ENCODE assay signal across 22 cellular contexts in genomic region chr20:2146080-2146867, GRCh38.
"Had no signal": no experiment of that assay in that cellular context is flagged by ENCODE, and none has a peak within 500 bp of the region (broad histone marks: within the 10 kb centered on the region; RNA-seq: fewer than 3 reads in every experiment).

No MANE protein-coding gene starts in this region.

- H3K27me3 ChIP-seq: breast epithelium, gastroesophageal sphincter, upper lobe of left lung had no signal

- H3K9me3 ChIP-seq: breast epithelium, gastroesophageal sphincter, thoracic aorta, upper lobe of left lung had no signal

- FAIRE-seq: keratinocyte had no signal

- ATAC-seq: activated CD4-positive, alpha-beta T cell treated with anti-CD3 and anti-CD28 coated beads for 36 hours; gastroesophageal sphincter; naive thymus-derived CD4-positive, alpha-beta T cell; stimulated activated memory B cell treated with anti-CD40 and anti-IgM and Interleukin-4, amounts not matched to agents 10 μg/mL and 1 μg/mL and 100 μg/mL, for 72 hours had no signal

- H3K27ac ChIP-seq: breast epithelium, coronary artery, epithelial cell of prostate, gastroesophageal sphincter, skin epidermis, thoracic aorta, upper lobe of left lung had no signal

- H3K36me3 ChIP-seq: breast epithelium had no signal

- H3K4me3 ChIP-seq: breast epithelium, coronary artery, gastroesophageal sphincter, skin epidermis, thoracic aorta, upper lobe of left lung had no signal

- DNase-seq: activated B cell treated with CpG ODN at 0.5 μM for 24 hours; activated CD4-positive, alpha-beta T cell treated with anti-CD3 and anti-CD28 coated beads for 36 hours; activated CD4-positive, alpha-beta T cell treated with anti-CD3 and anti-CD28 coated beads, Interleukin-2, amount 50 U/mL, for 4 hours; activated CD8-positive, alpha-beta memory T cell treated with anti-CD3 and anti-CD28 coated beads for 24 hours; activated CD8-positive, alpha-beta memory T cell treated with anti-CD3 and anti-CD28 coated beads, Interleukin-2, amount 50 U/mL, for 4 hours; activated naive CD4-positive, alpha-beta T cell; activated naive CD8-positive, alpha-beta T cell treated with anti-CD3 and anti-CD28 coated beads for 36 hours; activated T-cell treated with anti-CD3 and anti-CD28 coated beads, Interleukin-2, amount 50 U/mL, for 24 hours; cerebellar nuclear complex; naive thymus-derived CD4-positive, alpha-beta T cell; posterior cingulate gyrus; stimulated activated CD4-positive, alpha-beta T cell treated with anti-CD3 and anti-CD28 coated beads, Interleukin-2, amount 100 ng/mL, for 24 hours; T1000; upper lobe of left lung had no signal
